Comparison of ENCODE assay signal across 9 cellular contexts in the genomic region with DNA sequence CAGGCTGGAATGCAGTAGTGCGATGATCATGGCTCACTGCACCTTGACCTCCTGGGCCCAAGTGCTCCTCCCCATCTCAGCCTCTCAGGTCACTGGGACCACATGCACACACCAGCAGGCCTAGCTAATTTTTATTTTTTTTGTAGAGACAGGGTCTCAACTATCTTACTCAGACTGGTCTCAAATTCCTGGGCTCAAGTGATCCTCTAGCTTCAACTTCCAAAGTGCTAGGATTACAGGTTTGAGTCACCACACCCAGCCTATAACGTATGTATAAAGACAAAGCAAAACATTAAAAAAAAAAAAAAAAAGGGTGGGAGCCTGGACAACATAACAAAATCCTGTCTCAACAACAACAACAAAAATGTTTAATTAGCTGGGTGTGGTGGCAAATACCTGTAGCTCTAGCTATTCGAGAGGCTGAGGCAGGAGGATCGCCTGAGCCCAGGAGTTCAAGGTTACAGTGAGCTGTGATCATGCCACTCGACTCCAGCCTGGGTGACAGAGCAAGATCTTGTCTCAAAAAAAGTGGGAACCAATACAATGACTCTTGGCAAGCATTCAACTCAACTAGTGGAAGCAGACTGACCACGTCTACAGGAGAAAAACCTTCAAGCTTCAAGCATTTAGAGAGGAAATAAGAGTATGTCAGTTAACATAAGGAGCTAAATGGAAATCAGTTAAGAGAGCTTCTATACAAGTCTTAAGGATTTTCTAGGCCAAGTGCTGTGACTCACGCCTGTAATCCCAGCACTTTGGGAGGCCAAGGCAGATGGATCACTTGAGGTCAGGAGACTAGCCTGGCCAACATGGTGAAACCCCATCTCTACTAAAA. TPM values are rescaled to one million over a fixed set of nuclear protein-coding genes. Genes with fewer than 3 reads are reported as not detected.
A peak's percentile ranks its signal among the peaks of the same experiment; 100 is the strongest.
DNase-seq lines count a peak whose midpoint lies in the region; ATAC-seq and TF ChIP-seq lines count a peak whose summit lies in the region.
"Had no signal": no experiment of that assay in that cellular context is flagged by ENCODE, and none has a peak within 500 bp of the region (broad histone marks: within the 10 kb centered on the region; RNA-seq: fewer than 3 reads in every experiment).

No MANE protein-coding gene starts in this region.

- TF ChIP-seq CTCF in OCI-LY1 (IDR thresholded peaks at IDR 0.05; ENCODE audit: low read length) (no peak), choroid plexus epithelial cell (conservative IDR thresholded peaks at IDR 0.05; ENCODE audit: low read depth, low read length) (no peak)

- peak overlapping the region; percentile 48 for H3K4me3 Mint-ChIP-seq in T-helper 2 cell treated with Interferon-gamma antibody and Interleukin-4, amounts not matched to agents 5 μg/mL and 100 μg/mL, for 36 hours

- no peak for DNase-seq in T-helper 2 cell treated with Interferon-gamma antibody and Interleukin-4, amounts not matched to agents 5 μg/mL and 100 μg/mL, for 36 hours (ENCODE audit: low spot score)
- DNase-seq in T-helper 2 cell: no peak
- peak; percentile 23 for DNase-seq in choroid plexus epithelial cell (ENCODE audit: low read depth)
- peak; percentile 20 for DNase-seq in renal cortical epithelial cell (ENCODE audit: low read depth)
- DNase-seq in retina: no peak
- no peak for DNase-seq in NCI-H1092 (lab: John Stamatoyannopoulos, UW)

- peaks cover 10% of the 10 kb centered on the region; the same call in 1 of the 2 replicates for H3K36me3 ChIP-seq in OCI-LY1 (ENCODE audit: insufficient read depth, low read length)

- H3K27ac ChIP-seq in OCI-LY1 (ENCODE audit: low read depth, low read length, poor library complexity, severe bottlenecking): no peak overlapping the region
- H3K27ac ChIP-seq: KMS-11 had no signal

- H3K9me3 Mint-ChIP-seq in T-helper 2 cell treated with Interferon-gamma antibody and Interleukin-4, amounts not matched to agents 5 μg/mL and 100 μg/mL, for 36 hours: no peaks in the 10 kb centered on the region

- no peaks in the 10 kb centered on the region for H3F3A ChIP-seq in OCI-LY1 (ENCODE audit: insufficient read depth, low read length)

- H3K27me3 Mint-ChIP-seq in T-helper 2 cell treated with Interferon-gamma antibody and Interleukin-4, amounts not matched to agents 5 μg/mL and 100 μg/mL, for 36 hours (ENCODE audit: low read depth): no peaks in the 10 kb centered on the region

- H3K27me3 ChIP-seq in OCI-LY1 (ENCODE audit: insufficient read depth, low read length): no peaks in the 10 kb centered on the region

- no peak for ATAC-seq in GM21528 (IDR thresholded peaks at IDR 0.05; ENCODE audit: low FRiP score, unreplicated experiment)

- H3K79me2 ChIP-seq in OCI-LY1 (ENCODE audit: insufficient read depth, low read length): peaks cover 76% of the 10 kb centered on the region

- no peaks in the 10 kb centered on the region for H3K9me3 ChIP-seq in OCI-LY1 (ENCODE audit: low read length)

- H3K4me1 ChIP-seq in OCI-LY1 (ENCODE audit: insufficient read depth, low read length, severe bottlenecking): peaks cover 50% of the 10 kb centered on the region

- H3K27ac Mint-ChIP-seq in T-helper 2 cell treated with Interferon-gamma antibody and Interleukin-4, amounts not matched to agents 5 μg/mL and 100 μg/mL, for 36 hours: no peak overlapping the region

- no peak overlapping the region for H3K9ac ChIP-seq in OCI-LY1 (ENCODE audit: low read length)
- H3K9ac ChIP-seq: KMS-11 had no signal

- no peaks in the 10 kb centered on the region for H4K20me1 ChIP-seq in OCI-LY1 (ENCODE audit: insufficient read depth, low read length)

- peak overlapping the region; percentile 31; the same call in 1 of the 2 replicates for H3K4me2 ChIP-seq in OCI-LY1 (ENCODE audit: low read length)

- no peak overlapping the region for H2AFZ ChIP-seq in OCI-LY1 (ENCODE audit: low read length)

- H3K4me1 Mint-ChIP-seq in T-helper 2 cell treated with Interferon-gamma antibody and Interleukin-4, amounts not matched to agents 5 μg/mL and 100 μg/mL, for 36 hours (ENCODE audit: low read depth): peaks cover 39% of the 10 kb centered on the region

- H3K4me3 ChIP-seq in OCI-LY1 (ENCODE audit: low read depth, low read length, poor library complexity, severe bottlenecking) (no peak overlapping the region), choroid plexus epithelial cell (ENCODE audit: low read depth, low read length) (no peak overlapping the region)

- no peaks in the 10 kb centered on the region for H3K9me2 ChIP-seq in OCI-LY1 (ENCODE audit: low read depth, low read length)

- peaks cover 21% of the 10 kb centered on the region for H3K36me3 Mint-ChIP-seq in T-helper 2 cell treated with Interferon-gamma antibody and Interleukin-4, amounts not matched to agents 5 μg/mL and 100 μg/mL, for 36 hours (ENCODE audit: low read depth)

RNA-seq across cellular contexts. Expression of a gene that starts 2.6 kb away (rescaled TPM):
- 32.1 and 40.2 TPM in 2 replicates for total RNA-seq in renal cortical epithelial cell

RNA-seq across cellular contexts. Expression of a gene that starts 16.2 kb away (rescaled TPM):
- total RNA-seq in renal cortical epithelial cell: 26.9 and 27.8 TPM in 2 replicates

RNA-seq across cellular contexts. Expression of a gene that starts 16.4 kb away (rescaled TPM):
- total RNA-seq in renal cortical epithelial cell: 94.9 and 125 TPM in 2 replicates

RNA-seq across cellular contexts. Expression of a gene that starts 26.6 kb away (rescaled TPM):
- 9.2 and 11.3 TPM in 2 replicates for total RNA-seq in renal cortical epithelial cell

RNA-seq across cellular contexts. Expression of a gene that starts 31.1 kb away (rescaled TPM):
- total RNA-seq in renal cortical epithelial cell: 30.0 and 42.6 TPM in 2 replicates

Comparison
In these comparisons a context has a peak if more than half of its experiments do, and no peak if none do; other contexts are left out.
1. DNase-seq: peak in choroid plexus epithelial cell (single experiment) and renal cortical epithelial cell (single experiment); none in T-helper 2 cell treated with Interferon-gamma antibody and Interleukin-4, amounts not matched to agents 5 μg/mL and 100 μg/mL, for 36 hours (single experiment), T-helper 2 cell (0 of 5), retina (single experiment) and NCI-H1092 (single experiment).